In the genomic region with DNA sequence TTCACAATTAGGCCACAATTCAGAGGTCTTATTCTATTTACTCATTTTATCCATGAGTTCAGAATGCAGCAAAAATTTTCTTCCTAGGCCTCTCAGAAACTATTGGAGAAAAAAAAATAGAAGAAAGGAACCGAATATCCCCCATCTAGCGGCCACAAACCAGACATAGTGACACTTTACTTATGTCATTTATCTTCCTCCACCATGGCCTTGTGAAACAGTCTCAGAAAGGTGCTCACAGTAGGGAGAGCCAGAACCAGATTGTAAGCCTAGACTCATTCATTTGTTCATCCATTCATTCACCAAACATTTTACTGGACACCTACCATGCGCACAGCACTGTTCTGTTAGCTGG, we compare ENCODE assay signal across 8 cellular contexts. TPM values are rescaled to one million over a fixed set of nuclear protein-coding genes. Genes with fewer than 3 reads are reported as not detected.
DNase-seq lines count a peak whose midpoint lies in the region; ATAC-seq and TF ChIP-seq lines count a peak whose summit lies in the region.
"Had no signal": no experiment of that assay in that cellular context is flagged by ENCODE, and none has a peak within 500 bp of the region (broad histone marks: within the 10 kb centered on the region; RNA-seq: fewer than 3 reads in every experiment).

No MANE protein-coding gene starts in this region.

- H3K27ac ChIP-seq in thoracic aorta (peak overlapping the region; percentile 96), dorsolateral prefrontal cortex (peak overlapping the region in 2 of 59 donors; percentile 18 to 30)
- H3K27ac ChIP-seq: RWPE1 had no signal

- H3K4me1 ChIP-seq in adipocyte (ENCODE audit: control insufficient read depth, insufficient read depth, low read length) (peaks cover 67% of the 10 kb centered on the region), thoracic aorta (ENCODE audit: control insufficient read depth in 1 of 2, low read depth in 2 of 2) (peaks cover 70 to 98% of the 10 kb centered on the region in 2 donors)

- intact Hi-C loops in dorsolateral prefrontal cortex (cut with DNase I), result no loop called here

- H3K9me3 ChIP-seq in adipocyte (ENCODE audit: control insufficient read depth, low read length), result no peaks in the 10 kb centered on the region
- no peaks in the 10 kb centered on the region for H3K9me3 ChIP-seq in thoracic aorta

- H3K36me3 ChIP-seq in adipocyte (ENCODE audit: control insufficient read depth, insufficient read depth, low read length, severe bottlenecking) (no peaks in the 10 kb centered on the region), thoracic aorta (no peaks in the 10 kb centered on the region)

- no peak for DNase-seq in adipocyte (ENCODE audit: low read depth)
- no peak for DNase-seq in thoracic aorta (ENCODE audit: low spot score)
- DNase-seq in activated CD4-positive, alpha-beta T cell treated with anti-CD3 and anti-CD28 coated beads, Interleukin-2, amount 50 U/mL, for 4 hours, result no peak
- no peak for DNase-seq in dorsolateral prefrontal cortex
- no peak for DNase-seq in NCI-H510A (lab: John Stamatoyannopoulos, UW)

- ATAC-seq in GM19043 (IDR thresholded peaks at IDR 0.05; ENCODE audit: low read depth, unreplicated experiment) (peak; percentile 45), HG02798 (IDR thresholded peaks at IDR 0.05; ENCODE audit: poor library complexity, unreplicated experiment) (peak; percentile 56), thoracic aorta (ENCODE audit: insufficient number of reproducible peaks, low FRiP score, low read depth) (no peak)

- H3K9ac ChIP-seq in adipocyte (ENCODE audit: low read length), result peak overlapping the region; percentile 22

- TF ChIP-seq CTCF in thoracic aorta (IDR thresholded peaks at IDR 0.05), result no peak
- no peak for TF ChIP-seq CTCF in dorsolateral prefrontal cortex (IDR thresholded peaks at IDR 0.05 in 54 of 56, conservative IDR thresholded peaks at IDR 0.05 in 2 of 56; ENCODE audit: low read depth in 1 of 56, partially characterized antibody in 56 of 56)

- H3K27me3 ChIP-seq in adipocyte (replicated peaks; ENCODE audit: control insufficient read depth, insufficient read depth, low read length), result no peaks in the 10 kb centered on the region
- H3K27me3 ChIP-seq in thoracic aorta (replicated peaks; ENCODE audit: insufficient read depth), result no peaks in the 10 kb centered on the region
- no peaks in the 10 kb centered on the region for H3K27me3 ChIP-seq in dorsolateral prefrontal cortex

- H3K4me3 ChIP-seq in adipocyte (ENCODE audit: low read length) (peak overlapping the region; percentile 59), thoracic aorta (no peak overlapping the region), dorsolateral prefrontal cortex (no peak overlapping the region)

RNA-seq across cellular contexts. Expression of gene CREB3L2, which starts 16.0 kb away (rescaled TPM):
- total RNA-seq in thoracic aorta, result 10 to 100 TPM; 85.3 to 96.7 TPM
- total RNA-seq in dorsolateral prefrontal cortex, result 10 to 100 TPM in 116 of 120 experiments, 1 to 10 TPM in 4; 9.1 to 47.0 (median 19.1) TPM
